In genomic region chr19:14514215-14514871, GRCh38 we compare ENCODE assay signal across 12 cellular contexts. TPM values are rescaled to one million over a fixed set of nuclear protein-coding genes. Genes with fewer than 3 reads are reported as not detected.
DNase-seq lines count a peak whose midpoint lies in the region; ATAC-seq, FAIRE-seq and TF ChIP-seq lines count a peak whose summit lies in the region.
"Had no signal": no experiment of that assay in that cellular context is flagged by ENCODE, and none has a peak within 500 bp of the region (broad histone marks: within the 10 kb centered on the region; RNA-seq: fewer than 3 reads in every experiment).

No MANE protein-coding gene starts in this region.

- H3K4me3 Mint-ChIP-seq in stimulated activated naive CD8-positive, alpha-beta T cell treated with anti-CD3 and anti-CD28 coated beads, Interleukin-15, Interleukin-2, amounts not matched to agents 100 ng/mL and 50 ng/mL, for 24 hours = peak overlapping the region; percentile 90
- H3K4me3 Mint-ChIP-seq in memory B cell = no peak overlapping the region

- CTCF ChIA-PET in GM12878 (lab: Yijun Ruan, JAX) = interaction anchor here (1.0 to 2.0 kb wide), 2 partner anchors 18 to 43 kb away, joined by 5 read pairs; no protein-coding TSS in a partner anchor

- H3K9me3 ChIP-seq in GM12878 (replicated peaks; ENCODE audit: control insufficient read depth, insufficient read depth, low read length) (no peaks in the 10 kb centered on the region), thyroid gland (no peaks in the 10 kb centered on the region)
- H3K9me3 ChIP-seq: heart left ventricle, mucosa of descending colon had no signal

- no peak overlapping the region for H3K9ac ChIP-seq in GM12878 (ENCODE audit: control insufficient read depth, insufficient read depth, low read length)

- DNase-seq in stimulated activated naive CD8-positive, alpha-beta T cell treated with anti-CD3 and anti-CD28 coated beads, Interleukin-15, Interleukin-2, amounts not matched to agents 100 U/mL and 50 U/mL, for 24 hours = no peak
- no peak for DNase-seq in GM12878 (ENCODE audit: low read depth, low spot score)
- no peak for DNase-seq in memory B cell (ENCODE audit: low spot score in 2 of 2)
- no peak for DNase-seq in RCC 7860 (ENCODE audit: low spot score)
- no peak for DNase-seq in NCI-H510A treated with DMSO at 0.1 percent for 48 hours (lab: John Stamatoyannopoulos, UW)
- no peak for DNase-seq in NCI-H526 (lab: John Stamatoyannopoulos, UW)
- DNase-seq in thyroid gland = no peak
- DNase-seq: heart left ventricle, mucosa of descending colon had no signal

- SMC1A ChIA-PET in GM12878 (lab: Charles Lee; ENCODE audit: uncharacterized antibody, unreplicated experiment) = interaction anchor here (0.7 kb wide), 1 partner anchor 15 kb away, joined by 3 read pairs; no protein-coding TSS in a partner anchor

- H3K4me1 Mint-ChIP-seq in stimulated activated naive CD8-positive, alpha-beta T cell treated with anti-CD3 and anti-CD28 coated beads, Interleukin-15, Interleukin-2, amounts not matched to agents 100 ng/mL and 50 ng/mL, for 24 hours (ENCODE audit: low read depth) = peaks cover 52% of the 10 kb centered on the region
- H3K4me1 Mint-ChIP-seq in memory B cell = peaks cover 24% of the 10 kb centered on the region

- TF ChIP-seq POLR2A in GM12878 (IDR thresholded peaks at IDR 0.05; ENCODE audit: low read depth, low read length) (peak; percentile 25), thyroid gland (IDR thresholded peaks at IDR 0.05) (no peak)

- H3K27ac ChIP-seq in GM12878 (ENCODE audit: control insufficient read depth, insufficient read depth) = no peak overlapping the region
- H3K27ac ChIP-seq in thyroid gland = no peak overlapping the region

- H3K4me3 ChIP-seq in GM12878 (0 out of 2 replicates have a peak overlapping the region, but pooled peaks have one; percentile 95), thyroid gland (replicated peaks in 1 of 3) (no peak overlapping the region)
- H3K4me3 ChIP-seq: mucosa of descending colon had no signal

- intact Hi-C loops in GM12878 (cut with micrococcal nuclease; ENCODE audit: unreplicated experiment) = no loop called here
- intact Hi-C loops in thyroid gland (cut with DNase I) = no loop called here

- peak overlapping the region; percentile 43 for H3K27ac Mint-ChIP-seq in stimulated activated naive CD8-positive, alpha-beta T cell treated with anti-CD3 and anti-CD28 coated beads, Interleukin-15, Interleukin-2, amounts not matched to agents 100 ng/mL and 50 ng/mL, for 24 hours
- H3K27ac Mint-ChIP-seq in memory B cell = peak overlapping the region; percentile 38
- H3K27ac Mint-ChIP-seq: dendritic cell treated with granulocyte-macrophage colony-stimulating factor and Interleukin-4, amounts not matched to agents 40 ng/mL and 50 ng/mL, for 4 days had no signal

- POLR2A ChIA-PET in GM12878 (lab: Charles Lee) = interaction anchor here (0.6 kb wide), 1 partner anchor 653 kb away, joined by 4 read pairs; no protein-coding TSS in a partner anchor

- H3K27me3 ChIP-seq in GM12878 (replicated peaks in 1 of 2; ENCODE audit: control insufficient read depth in 2 of 2, insufficient read depth in 2 of 2, low read length in 1 of 2) (no peaks in the 10 kb centered on the region), thyroid gland (no peaks in the 10 kb centered on the region)
- H3K27me3 ChIP-seq: heart left ventricle had no signal

- peaks cover 3% of the 10 kb centered on the region; the same call in 1 of the 2 replicates for H4K20me1 ChIP-seq in GM12878 (ENCODE audit: control insufficient read depth, insufficient read depth)

- in situ Hi-C loops in GM12878 (cut with MboI) = no loop called here

- TF ChIP-seq EP300 in GM12878 (IDR thresholded peaks at IDR 0.05; ENCODE audit: borderline replicate concordance in 1 of 2, control insufficient read depth in 1 of 2, low read depth in 2 of 2, low read length in 2 of 2) = no peak

- no peak for ATAC-seq in stimulated activated naive CD8-positive, alpha-beta T cell treated with anti-CD3 and anti-CD28 coated beads, Interleukin-15, Interleukin-2, amounts not matched to agents 100 U/mL and 50 U/mL, for 24 hours
- no peak for ATAC-seq in GM12878
- no peak for ATAC-seq in memory B cell (ENCODE audit: low read depth)
- ATAC-seq: heart left ventricle, mucosa of descending colon had no signal

- H3K79me2 ChIP-seq in GM12878 (ENCODE audit: control insufficient read depth, insufficient read depth, low read length) = peaks cover 30% of the 10 kb centered on the region

- H3K36me3 ChIP-seq in GM12878 (ENCODE audit: control insufficient read depth in 2 of 2, insufficient read depth in 2 of 2, low read length in 1 of 2) (peaks cover 3 to 12% of the 10 kb centered on the region in 2 experiments; a peak in 3 of 4 replicates), thyroid gland (peaks cover 17 to 23% of the 10 kb centered on the region in 2 donors)

- 73% methylated on average over 8 of the region's 8 CpGs for WGBS in GM12878 (ENCODE audit: insufficient coverage, insufficient replicate concordance, low lambda C conversion rate, missing lambda C conversion rate)
- 73 to 83% methylated on average over 8 of the region's 8 CpGs for whole genome bisulfite sequencing in thyroid gland, 2 donors

- H3K4me2 ChIP-seq in GM12878 (ENCODE audit: control insufficient read depth, insufficient read depth) = peak overlapping the region; percentile 35; the same call in 1 of the 2 replicates

- no peak for FAIRE-seq in GM12878 (lab: Jason Lieb, UNC)
- FAIRE-seq in RCC 7860 (lab: Jason Lieb, UNC) = no peak

- RAD21 ChIA-PET in GM12878 (lab: Charles Lee; ENCODE audit: unreplicated experiment) = no interaction called here

- H3K9me3 Mint-ChIP-seq in stimulated activated naive CD8-positive, alpha-beta T cell treated with anti-CD3 and anti-CD28 coated beads, Interleukin-15, Interleukin-2, amounts not matched to agents 100 ng/mL and 50 ng/mL, for 24 hours = no peaks in the 10 kb centered on the region
- H3K9me3 Mint-ChIP-seq in memory B cell = no peaks in the 10 kb centered on the region
- H3K9me3 Mint-ChIP-seq: CD14-positive monocyte; dendritic cell treated with granulocyte-macrophage colony-stimulating factor and Interleukin-4, amounts not matched to agents 40 ng/mL and 50 ng/mL, for 4 days had no signal

- TF ChIP-seq CTCF in GM12878 (IDR thresholded peaks at IDR 0.05 in 2 of 3, conservative IDR thresholded peaks at IDR 0.05 in 1 of 3; ENCODE audit: control insufficient read depth in 2 of 3, extremely low read depth in 1 of 3, insufficient read depth in 1 of 3, low read depth in 3 of 3, low read length in 3 of 3) (no peak), thyroid gland (IDR thresholded peaks at IDR 0.05) (no peak)

- H2AFZ ChIP-seq in GM12878 (ENCODE audit: control insufficient read depth, low read depth, low read length) = no peak overlapping the region

- H3K4me1 ChIP-seq in GM12878 (ENCODE audit: control insufficient read depth, insufficient read depth, low read length) (peaks cover 9% of the 10 kb centered on the region), thyroid gland (peaks cover 19 to 32% of the 10 kb centered on the region in 2 donors)

- BruUV-seq in GM12878 (replicated peaks; lab: Mats Ljungman, UMichigan) = no TSS peak

- H3K27me3 Mint-ChIP-seq in stimulated activated naive CD8-positive, alpha-beta T cell treated with anti-CD3 and anti-CD28 coated beads, Interleukin-15, Interleukin-2, amounts not matched to agents 100 ng/mL and 50 ng/mL, for 24 hours = no peaks in the 10 kb centered on the region
- no peaks in the 10 kb centered on the region for H3K27me3 Mint-ChIP-seq in memory B cell
- H3K27me3 Mint-ChIP-seq: dendritic cell treated with granulocyte-macrophage colony-stimulating factor and Interleukin-4, amounts not matched to agents 40 ng/mL and 50 ng/mL, for 4 days had no signal

- no peak for TF ChIP-seq RAD21 in GM12878 (IDR thresholded peaks at IDR 0.05; ENCODE audit: insufficient read depth, low read depth, low read length)

- peaks cover 39% of the 10 kb centered on the region for H3K36me3 Mint-ChIP-seq in stimulated activated naive CD8-positive, alpha-beta T cell treated with anti-CD3 and anti-CD28 coated beads, Interleukin-15, Interleukin-2, amounts not matched to agents 100 ng/mL and 50 ng/mL, for 24 hours (ENCODE audit: low read depth)
- peaks cover 14% of the 10 kb centered on the region for H3K36me3 Mint-ChIP-seq in memory B cell

RNA-seq across cellular contexts. Expression of gene DNAJB1, which starts 3.9 kb away (rescaled TPM):
- total RNA-seq in GM12878 (2013; cell fraction: nucleolus; rRNA removed) = 20.5 and 21.0 TPM in 2 replicates
- total RNA-seq in GM12878 (2014; rRNA removed) (27.2 and 27.9 TPM in 2 replicates), GM12878 (2014; rRNA removed; fragmentation: Illumina TruSeq; extraction: Trizol) (24.7 and 26.3 TPM in 2 replicates), GM12878 (2021) (39.4 and 40.8 TPM in 2 replicates), thyroid gland (10 to 100 TPM; 49.1 to 61.1 (median 55.3) TPM)
- polyA plus RNA-seq in GM12878 (2011; ENCODE audit: low read depth) = 16.0 TPM
- polyA plus RNA-seq in GM12878 (2011; rRNA removed) (36.8 and 45.7 TPM in 2 replicates), GM12878 (2014; fragmentation: Illumina TruSeq; extraction: Trizol) (34.9 and 38.0 TPM in 2 replicates), GM12878 (2014; fragmentation: Nextera tagmentation; extraction: Ambion mirVana) (1 to 10 TPM; 4.8 to 8.3 TPM), GM12878 (2014; rRNA removed) (31.6 and 31.9 TPM in 2 replicates), GM12878 (2016; fragmentation: Nextera tagmentation; extraction: Ambion mirVana) (10 to 100 TPM; 62.3 to 65.8 TPM)
- polyA plus RNA-seq in GM12878 (2011; cell fraction: cytosol; rRNA removed) = 45.8 and 48.4 TPM in 2 replicates
- 31.8 and 33.9 TPM in 2 replicates for polyA plus RNA-seq in GM12878 (2011; cell fraction: nucleus; rRNA removed)
- 24.2 and 28.9 TPM in 2 replicates for polyA plus RNA-seq in GM12878 (2012)
- polyA minus RNA-seq in GM12878 (2011; rRNA and poly(A)+ RNA removed) = 40.0 and 44.6 TPM in 2 replicates
- polyA minus RNA-seq in GM12878 (2011; cell fraction: cytosol; rRNA and poly(A)+ RNA removed) = 11.1 and 16.1 TPM in 2 replicates
- 15.0 and 18.5 TPM in 2 replicates for polyA minus RNA-seq in GM12878 (2011; cell fraction: nucleus; rRNA and poly(A)+ RNA removed)

RNA-seq across cellular contexts. Expression of gene TECR, which starts 15.1 kb away (rescaled TPM):
- 31.1 and 32.1 TPM in 2 replicates for total RNA-seq in GM12878 (2013; cell fraction: nucleolus; rRNA removed)
- total RNA-seq in GM12878 (2014; rRNA removed) (54.0 and 70.3 TPM in 2 replicates), GM12878 (2014; rRNA removed; fragmentation: Illumina TruSeq; extraction: Trizol) (36.3 TPM in 2 replicates), GM12878 (2021) (86.1 and 92.0 TPM in 2 replicates), thyroid gland (100 to 1,000 TPM in 2 of 4 donors, 10 to 100 TPM in 2; 75.5 to 126 (median 99.0) TPM)
- polyA plus RNA-seq in GM12878 (2011; ENCODE audit: low read depth) = 27.9 TPM
- polyA plus RNA-seq in GM12878 (2011; rRNA removed) (12.0 and 37.4 TPM in 2 replicates), GM12878 (2014; fragmentation: Illumina TruSeq; extraction: Trizol) (27.2 and 65.9 TPM in 2 replicates), GM12878 (2014; fragmentation: Nextera tagmentation; extraction: Ambion mirVana) (10 to 100 TPM in 1 of 2 experiments, 1 to 10 TPM in 1; 9.6 to 23.9 TPM), GM12878 (2014; rRNA removed) (62.5 and 83.3 TPM in 2 replicates), GM12878 (2016; fragmentation: Nextera tagmentation; extraction: Ambion mirVana) (100 to 1,000 TPM; 148 to 157 TPM)
- 56.8 and 68.9 TPM in 2 replicates for polyA plus RNA-seq in GM12878 (2011; cell fraction: cytosol; rRNA removed)
- 130 and 132 TPM in 2 replicates for polyA plus RNA-seq in GM12878 (2011; cell fraction: nucleus; rRNA removed)
- 62.6 and 65.3 TPM in 2 replicates for polyA plus RNA-seq in GM12878 (2012)
- polyA minus RNA-seq in GM12878 (2011; rRNA and poly(A)+ RNA removed) = 38.9 and 62.4 TPM in 2 replicates
- polyA minus RNA-seq in GM12878 (2011; cell fraction: cytosol; rRNA and poly(A)+ RNA removed) = 55.6 and 60.3 TPM in 2 replicates
- polyA minus RNA-seq in GM12878 (2011; cell fraction: nucleus; rRNA and poly(A)+ RNA removed) = 27.8 and 41.1 TPM in 2 replicates

RNA-seq across cellular contexts. Expression of gene GIPC1, which starts 18.4 kb away (rescaled TPM):
- total RNA-seq in GM12878 (2013; cell fraction: nucleolus; rRNA removed) = 6.6 and 6.9 TPM in 2 replicates
- total RNA-seq in GM12878 (2014; rRNA removed) (23.4 and 24.1 TPM in 2 replicates), GM12878 (2014; rRNA removed; fragmentation: Illumina TruSeq; extraction: Trizol) (7.0 and 11.3 TPM in 2 replicates), GM12878 (2021) (19.9 and 21.2 TPM in 2 replicates), thyroid gland (10 to 100 TPM; 34.7 to 93.7 (median 55.4) TPM)
- 4.5 TPM for polyA plus RNA-seq in GM12878 (2011; ENCODE audit: low read depth)
- polyA plus RNA-seq in GM12878 (2011; rRNA removed) (6.4 and 11.2 TPM in 2 replicates), GM12878 (2014; fragmentation: Illumina TruSeq; extraction: Trizol) (1.0 and 5.0 TPM in 2 replicates), GM12878 (2014; fragmentation: Nextera tagmentation; extraction: Ambion mirVana) (1 to 10 TPM in 1 of 2 experiments, under 1 TPM in 1; 0.47 to 1.0 TPM), GM12878 (2014; rRNA removed) (21.4 and 24.1 TPM in 2 replicates), GM12878 (2016; fragmentation: Nextera tagmentation; extraction: Ambion mirVana) (10 to 100 TPM; 15.9 to 18.0 TPM)
- 13.5 and 21.3 TPM in 2 replicates for polyA plus RNA-seq in GM12878 (2011; cell fraction: cytosol; rRNA removed)
- polyA plus RNA-seq in GM12878 (2011; cell fraction: nucleus; rRNA removed) = 11.9 and 15.0 TPM in 2 replicates
- polyA plus RNA-seq in GM12878 (2012) = 11.9 and 12.5 TPM in 2 replicates
- polyA minus RNA-seq in GM12878 (2011; rRNA and poly(A)+ RNA removed) = 4.3 and 6.5 TPM in 2 replicates
- 27.1 and 42.4 TPM in 2 replicates for polyA minus RNA-seq in GM12878 (2011; cell fraction: cytosol; rRNA and poly(A)+ RNA removed)
- polyA minus RNA-seq in GM12878 (2011; cell fraction: nucleus; rRNA and poly(A)+ RNA removed) = 4.0 and 8.5 TPM in 2 replicates

RNA-seq across cellular contexts. Expression of gene PTGER1, which starts 39.2 kb away (rescaled TPM):
- not detected in 2 replicates for total RNA-seq in GM12878 (2013; cell fraction: nucleolus; rRNA removed)
- total RNA-seq in GM12878 (2014; rRNA removed) (not detected in 2 replicates), GM12878 (2014; rRNA removed; fragmentation: Illumina TruSeq; extraction: Trizol) (not detected in 2 replicates), GM12878 (2021) (not detected in 2 replicates), thyroid gland (1 to 10 TPM in 1 of 4 donors, not detected in 3; 1.5 TPM)
- not detected for polyA plus RNA-seq in GM12878 (2011; ENCODE audit: low read depth)
- polyA plus RNA-seq in GM12878 (2011; rRNA removed) (not detected in 2 replicates), GM12878 (2014; fragmentation: Illumina TruSeq; extraction: Trizol) (not detected in 2 replicates), GM12878 (2014; fragmentation: Nextera tagmentation; extraction: Ambion mirVana) (not detected), GM12878 (2014; rRNA removed) (not detected in 2 replicates), GM12878 (2016; fragmentation: Nextera tagmentation; extraction: Ambion mirVana) (not detected)
- not detected in 2 replicates for polyA plus RNA-seq in GM12878 (2011; cell fraction: cytosol; rRNA removed)
- polyA plus RNA-seq in GM12878 (2011; cell fraction: nucleus; rRNA removed) = not detected in 2 replicates
- polyA plus RNA-seq in GM12878 (2012) = not detected in 2 replicates
- not detected in 2 replicates for polyA minus RNA-seq in GM12878 (2011; rRNA and poly(A)+ RNA removed)
- not detected in 2 replicates for polyA minus RNA-seq in GM12878 (2011; cell fraction: cytosol; rRNA and poly(A)+ RNA removed)
- not detected in 2 replicates for polyA minus RNA-seq in GM12878 (2011; cell fraction: nucleus; rRNA and poly(A)+ RNA removed)
- polyA plus RNA-seq: CD14-positive monocyte had no signal

RNA-seq across cellular contexts. Expression of gene NDUFB7, which starts 57.5 kb away (rescaled TPM):
- 10.7 and 13.1 TPM in 2 replicates for total RNA-seq in GM12878 (2013; cell fraction: nucleolus; rRNA removed)
- total RNA-seq in GM12878 (2014; rRNA removed) (366 and 434 TPM in 2 replicates), GM12878 (2014; rRNA removed; fragmentation: Illumina TruSeq; extraction: Trizol) (76.1 and 95.5 TPM in 2 replicates), GM12878 (2021) (220 and 223 TPM in 2 replicates), thyroid gland (100 to 1,000 TPM; 208 to 584 (median 422) TPM)
- polyA plus RNA-seq in GM12878 (2011; ENCODE audit: low read depth) = 28.6 TPM
- polyA plus RNA-seq in GM12878 (2011; rRNA removed) (36.6 and 145 TPM in 2 replicates), GM12878 (2014; fragmentation: Illumina TruSeq; extraction: Trizol) (1.2 and 20.2 TPM in 2 replicates), GM12878 (2014; fragmentation: Nextera tagmentation; extraction: Ambion mirVana) (10 to 100 TPM; 14.6 to 72.4 TPM), GM12878 (2014; rRNA removed) (480 and 530 TPM in 2 replicates), GM12878 (2016; fragmentation: Nextera tagmentation; extraction: Ambion mirVana) (100 to 1,000 TPM; 415 to 425 TPM)
- polyA plus RNA-seq in GM12878 (2011; cell fraction: cytosol; rRNA removed) = 315 and 605 TPM in 2 replicates
- 183 and 221 TPM in 2 replicates for polyA plus RNA-seq in GM12878 (2011; cell fraction: nucleus; rRNA removed)
- polyA plus RNA-seq in GM12878 (2012) = 141 and 142 TPM in 2 replicates
- 30.6 and 79.5 TPM in 2 replicates for polyA minus RNA-seq in GM12878 (2011; rRNA and poly(A)+ RNA removed)
- polyA minus RNA-seq in GM12878 (2011; cell fraction: cytosol; rRNA and poly(A)+ RNA removed) = 49.7 and 52.9 TPM in 2 replicates
- 19.3 and 21.0 TPM in 2 replicates for polyA minus RNA-seq in GM12878 (2011; cell fraction: nucleus; rRNA and poly(A)+ RNA removed)
